In genomic region chr5:132385321-132386105, GRCh38 we compare ENCODE assay signal across 8 cellular contexts. TPM values are rescaled to one million over a fixed set of nuclear protein-coding genes. Genes with fewer than 3 reads are reported as not detected.
A peak's percentile ranks its signal among the peaks of the same experiment; 100 is the strongest.
DNase-seq lines count a peak whose midpoint lies in the region; ATAC-seq and TF ChIP-seq lines count a peak whose summit lies in the region.

No MANE protein-coding gene starts in this region.

- DNase-seq in DMS79 treated with DMSO at 0.1 percent for 48 hours (lab: John Stamatoyannopoulos, UW) (peak; percentile 31), SHP77 (lab: John Stamatoyannopoulos, UW) (peak; percentile 21 to 55), globus pallidus (ENCODE audit: low spot score) (peak; percentile 77), prostate gland (ENCODE audit: low spot score) (peak; percentile 55), aorta (peak in 1 of 2 donors; percentile 70)
- DNase-seq in activated naive CD4-positive, alpha-beta T cell treated with anti-CD3 and anti-CD28 coated beads, Interleukin-2, amount 10 ng/mL, durations not matched to agents 7 days and 5 days, result peak; percentile 83

- CTCF ChIA-PET in activated naive CD4-positive, alpha-beta T cell treated with anti-CD3 and anti-CD28 coated beads, Interleukin-2, amount 10 ng/mL, durations not matched to agents 7 days and 5 days (lab: Charles Lee), result interaction anchor here (0.8 to 17.6 kb wide), 21 partner anchors 10 to 435 kb away, joined by 3 to 458 read pairs (median 6); partner anchors contain the start of gene IRF1

- peak overlapping the region; percentile 39 to 89 for H3K27ac ChIP-seq in prostate gland
- H3K27ac ChIP-seq in aorta (ENCODE audit: low read depth in 1 of 2, low read length in 2 of 2), result peak overlapping the region in 1 of 2 donors; percentile 30

- H3K4me3 ChIP-seq in prostate gland, result no peak overlapping the region
- H3K4me3 ChIP-seq in aorta (ENCODE audit: low read length in 2 of 2), result no peak overlapping the region

- peak; percentile 52 for ATAC-seq in HG03175 (IDR thresholded peaks at IDR 0.05; ENCODE audit: unreplicated experiment)
- ATAC-seq in aorta (ENCODE audit: low FRiP score), result peak; percentile 71
- ATAC-seq in GM18517 (IDR thresholded peaks at IDR 0.05; ENCODE audit: unreplicated experiment), result no peak

- peaks cover 6% of the 10 kb centered on the region for H3K36me3 Mint-ChIP-seq in activated naive CD4-positive, alpha-beta T cell treated with anti-CD3 and anti-CD28 coated beads, Interleukin-2, amount 10 ng/mL, durations not matched to agents 7 days and 5 days

- peaks cover 49% of the 10 kb centered on the region for H3K4me1 Mint-ChIP-seq in activated naive CD4-positive, alpha-beta T cell treated with anti-CD3 and anti-CD28 coated beads, Interleukin-2, amount 10 ng/mL, durations not matched to agents 7 days and 5 days

- intact Hi-C loops in prostate gland (cut with DNase I), result loop anchor here (1.0 kb wide), 1 partner anchor 116 kb away; no protein-coding TSS in a partner anchor
- intact Hi-C loops in aorta (cut with DNase I), result loop anchor here in 1 of 2 donors (1.0 to 10.0 kb wide), 3 partner anchors 37 to 329 kb away; no protein-coding TSS in a partner anchor

- H3K27ac Mint-ChIP-seq in activated naive CD4-positive, alpha-beta T cell treated with anti-CD3 and anti-CD28 coated beads, Interleukin-2, amount 10 ng/mL, durations not matched to agents 7 days and 5 days, result peak overlapping the region; percentile 79

- no peaks in the 10 kb centered on the region for H3K27me3 Mint-ChIP-seq in activated naive CD4-positive, alpha-beta T cell treated with anti-CD3 and anti-CD28 coated beads, Interleukin-2, amount 10 ng/mL, durations not matched to agents 7 days and 5 days

- H3K36me3 ChIP-seq in prostate gland, result no peaks in the 10 kb centered on the region
- H3K36me3 ChIP-seq in aorta (ENCODE audit: control insufficient read depth in 1 of 2, insufficient read depth in 2 of 2, low read length in 1 of 2), result no peaks in the 10 kb centered on the region

- no peaks in the 10 kb centered on the region for H3K27me3 ChIP-seq in prostate gland (replicated peaks; ENCODE audit: insufficient read depth)
- H3K27me3 ChIP-seq in aorta (ENCODE audit: control insufficient read depth in 1 of 2, insufficient read depth in 2 of 2, low read length in 1 of 2), result no peaks in the 10 kb centered on the region

- TF ChIP-seq POLR2A in prostate gland (IDR thresholded peaks at IDR 0.05), result no peak

- no peaks in the 10 kb centered on the region for H3K9me3 ChIP-seq in prostate gland
- H3K9me3 ChIP-seq in aorta (ENCODE audit: control insufficient read depth, low read length), result no peaks in the 10 kb centered on the region

- peaks cover 40% of the 10 kb centered on the region for H3K4me1 ChIP-seq in prostate gland (replicated peaks)
- H3K4me1 ChIP-seq in aorta (ENCODE audit: control insufficient read depth in 1 of 2, insufficient read depth in 2 of 2, low read length in 2 of 2), result peaks cover 1 to 3% of the 10 kb centered on the region in 2 donors

- 41% methylated on average over 9 of the region's 9 CpGs for WGBS in prostate gland
- WGBS in aorta, 2 donors, result 22% methylated on average over 9 of the region's 9 CpGs

- no peaks in the 10 kb centered on the region for H3K9me3 Mint-ChIP-seq in activated naive CD4-positive, alpha-beta T cell treated with anti-CD3 and anti-CD28 coated beads, Interleukin-2, amount 10 ng/mL, durations not matched to agents 7 days and 5 days

- TF ChIP-seq CTCF in prostate gland (IDR thresholded peaks at IDR 0.05), result peak; percentile 30 to 83 (median 68)

- no peak overlapping the region for H3K4me3 Mint-ChIP-seq in activated naive CD4-positive, alpha-beta T cell treated with anti-CD3 and anti-CD28 coated beads, Interleukin-2, amount 10 ng/mL, durations not matched to agents 7 days and 5 days

RNA-seq across cellular contexts. Expression of gene SLC22A5, which starts 16.0 kb away (rescaled TPM):
- total RNA-seq in prostate gland, result 10 to 100 TPM; 26.2 to 37.5 TPM
- 10 to 100 TPM in 1 of 2 donors, 1 to 10 TPM in 1; 8.6 to 14.4 TPM for total RNA-seq in aorta
- 1 to 10 TPM; 7.6 to 8.9 TPM for polyA plus RNA-seq in aorta
